ENCODE assay signal across 28 cellular contexts in the genomic region with DNA sequence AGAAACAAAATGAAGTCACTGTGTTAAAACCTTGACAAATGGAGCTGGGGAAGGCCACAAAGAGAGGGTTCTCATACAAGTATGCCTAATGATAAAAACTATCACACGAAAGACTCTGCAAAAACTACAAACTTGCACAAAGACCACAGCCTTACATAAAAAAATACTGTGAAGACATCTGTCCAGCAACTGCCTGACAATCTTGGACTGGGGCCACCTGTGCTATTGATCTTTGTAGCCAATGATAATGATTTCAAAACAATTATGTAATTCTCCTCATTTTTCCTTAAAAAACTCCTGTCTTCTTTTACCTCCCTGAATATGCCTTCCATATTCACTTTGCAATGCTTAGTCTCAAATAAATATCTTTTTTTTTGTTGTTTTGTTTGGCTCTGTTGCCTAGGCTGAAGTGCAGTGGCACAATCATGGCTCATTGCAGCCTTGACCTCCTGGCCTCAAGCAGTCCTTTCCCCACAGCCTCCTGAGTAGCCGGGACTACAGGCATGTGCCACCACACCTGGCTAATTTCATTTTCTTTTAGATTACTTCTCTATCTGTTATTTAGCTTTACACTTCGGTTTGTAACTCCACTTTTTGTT.
"Had no signal": no experiment of that assay in that cellular context is flagged by ENCODE, and none has a peak within 500 bp of the region (broad histone marks: within the 10 kb centered on the region; RNA-seq: fewer than 3 reads in every experiment).

No MANE protein-coding gene starts in this region.

- H2AFZ ChIP-seq: neural progenitor cell, parathyroid adenoma had no signal

- H3K9me3 Mint-ChIP-seq: natural killer cell; nephron; stimulated activated effector memory CD8-positive, alpha-beta T cell treated with anti-CD3 and anti-CD28 coated beads, Interleukin-12 subunit alpha, Interleukin-12 subunit beta, amount 100 ng/mL, for 72 hours; stimulated activated naive B cell treated with anti-CD40 and anti-IgM and Interleukin-4, amounts not matched to agents 10 μg/mL and 1 μg/mL and 100 μg/mL, for 72 hours; stimulated activated naive CD8-positive, alpha-beta T cell treated with anti-CD3 and anti-CD28 coated beads, Interleukin-15, Interleukin-2, amounts not matched to agents 100 ng/mL and 50 ng/mL, for 24 hours had no signal

- H3K9ac ChIP-seq: neural progenitor cell, parathyroid adenoma had no signal

- H3K4me1 ChIP-seq: neural progenitor cell, parathyroid adenoma, psoas muscle, stomach, thyroid gland, tibial nerve, upper lobe of left lung, vagina had no signal

- H3K27me3 ChIP-seq: ovary, vagina had no signal

- FAIRE-seq: urothelium cell line had no signal

- H3K9me3 ChIP-seq: ovary, psoas muscle, stomach, thoracic aorta, thyroid gland, tibial nerve, upper lobe of left lung, vagina had no signal

- H3K4me1 Mint-ChIP-seq: natural killer cell; nephron; neural progenitor cell; stimulated activated effector memory CD8-positive, alpha-beta T cell treated with anti-CD3 and anti-CD28 coated beads, Interleukin-12 subunit alpha, Interleukin-12 subunit beta, amount 100 ng/mL, for 72 hours; stimulated activated naive B cell treated with anti-CD40 and anti-IgM and Interleukin-4, amounts not matched to agents 10 μg/mL and 1 μg/mL and 100 μg/mL, for 72 hours had no signal

- H3K4me3 Mint-ChIP-seq: natural killer cell; nephron; neural progenitor cell; stimulated activated effector memory CD8-positive, alpha-beta T cell treated with anti-CD3 and anti-CD28 coated beads, Interleukin-12 subunit alpha, Interleukin-12 subunit beta, amount 100 ng/mL, for 72 hours; stimulated activated naive B cell treated with anti-CD40 and anti-IgM and Interleukin-4, amounts not matched to agents 10 μg/mL and 1 μg/mL and 100 μg/mL, for 72 hours; stimulated activated naive CD8-positive, alpha-beta T cell treated with anti-CD3 and anti-CD28 coated beads, Interleukin-15, Interleukin-2, amounts not matched to agents 100 ng/mL and 50 ng/mL, for 24 hours had no signal

- H3K27ac Mint-ChIP-seq: natural killer cell; nephron; neural progenitor cell; progenitor cell of endocrine pancreas; stimulated activated effector memory CD8-positive, alpha-beta T cell treated with anti-CD3 and anti-CD28 coated beads, Interleukin-12 subunit alpha, Interleukin-12 subunit beta, amount 100 ng/mL, for 72 hours; stimulated activated naive B cell treated with anti-CD40 and anti-IgM and Interleukin-4, amounts not matched to agents 10 μg/mL and 1 μg/mL and 100 μg/mL, for 72 hours; stimulated activated naive CD8-positive, alpha-beta T cell treated with anti-CD3 and anti-CD28 coated beads, Interleukin-15, Interleukin-2, amounts not matched to agents 100 ng/mL and 50 ng/mL, for 24 hours had no signal

- H3K79me2 ChIP-seq: parathyroid adenoma had no signal

- H3K36me3 Mint-ChIP-seq: natural killer cell; neural progenitor cell; stimulated activated effector memory CD8-positive, alpha-beta T cell treated with anti-CD3 and anti-CD28 coated beads, Interleukin-12 subunit alpha, Interleukin-12 subunit beta, amount 100 ng/mL, for 72 hours; stimulated activated naive B cell treated with anti-CD40 and anti-IgM and Interleukin-4, amounts not matched to agents 10 μg/mL and 1 μg/mL and 100 μg/mL, for 72 hours had no signal

- H3K27ac ChIP-seq: neural progenitor cell, ovary, parathyroid adenoma, psoas muscle, skin epidermis, stomach, thoracic aorta, thyroid gland, tibial nerve, upper lobe of left lung, vagina had no signal

- H3K4me2 ChIP-seq: neural progenitor cell had no signal

- H3K4me3 ChIP-seq: neural progenitor cell, ovary, psoas muscle, skin epidermis, stomach, thoracic aorta, thyroid gland, tibial nerve, upper lobe of left lung, vagina had no signal

- ATAC-seq: natural killer cell; psoas muscle; right cardiac atrium; sciatic nerve; stimulated activated effector memory CD8-positive, alpha-beta T cell treated with anti-CD3 and anti-CD28 coated beads, Interleukin-12 subunit alpha, Interleukin-12 subunit beta, amount 100 ng/mL, for 72 hours; stimulated activated naive B cell treated with anti-CD40 and anti-IgM and Interleukin-4, amounts not matched to agents 10 μg/mL and 1 μg/mL and 100 μg/mL, for 72 hours had no signal

- H3K36me3 ChIP-seq: neural progenitor cell, ovary, stomach, thoracic aorta, thyroid gland, tibial nerve, upper lobe of left lung, vagina had no signal

- DNase-seq: natural killer cell; occipital lobe; ovary; posterior cingulate gyrus; psoas muscle; right cardiac atrium; stimulated activated CD4-positive, alpha-beta T cell treated with anti-CD3 and anti-CD28 coated beads, Interleukin-15, amount 100 ng/mL, for 24 hours; stimulated activated CD4-positive, alpha-beta T cell treated with anti-CD3 and anti-CD28 coated beads, Interleukin-2, amount 100 ng/mL, for 24 hours; stimulated activated CD4-positive, alpha-beta T cell treated with anti-CD3 and anti-CD28 coated beads, Interleukin-2, amount 100 ng/mL, for 48 hours; stimulated activated CD4-positive, alpha-beta T cell treated with anti-CD3 and anti-CD28 coated beads, Interleukin-4, amount 100 ng/mL, for 24 hours; stimulated activated naive B cell treated with anti-CD40 and anti-IgM and Interleukin-4, amounts not matched to agents 10 μg/mL and 1 μg/mL and 100 μg/mL, for 72 hours; stimulated activated naive CD4-positive, alpha-beta T cell treated with Interleukin-2 at 50 U/mL for 16 hours; stomach; thyroid gland; trophoblast cell; upper lobe of left lung had no signal
